8 cellular contexts compared by ENCODE assay signal in genomic region chr5:138754699-138755057, GRCh38. TPM values are rescaled to one million over a fixed set of nuclear protein-coding genes. Genes with fewer than 3 reads are reported as not detected.
DNase-seq lines count a peak whose midpoint lies in the region; ATAC-seq and TF ChIP-seq lines count a peak whose summit lies in the region.

No MANE protein-coding gene starts in this region.

- peak overlapping the region; percentile 92 for H3K9ac ChIP-seq in HCT116 (ENCODE audit: low read length)
- H3K9ac ChIP-seq in smooth muscle cell (ENCODE audit: low read depth): peak overlapping the region; percentile 97

- H3K36me3 Mint-ChIP-seq in activated CD8-positive, alpha-beta T cell treated with anti-CD3 and anti-CD28 coated beads for 36 hours (ENCODE audit: low read depth): peaks cover 22% of the 10 kb centered on the region

- intact Hi-C loops in HCT116 (cut with micrococcal nuclease): loop anchor here (1.0 to 10.0 kb wide), 2 partner anchors 179 to 510 kb away; partner anchors contain the start of gene HSPA9
- intact Hi-C loops in activated CD8-positive, alpha-beta T cell treated with anti-CD3 and anti-CD28 coated beads for 36 hours (cut with micrococcal nuclease): no loop called here

- peaks cover 6% of the 10 kb centered on the region for H3K9me3 Mint-ChIP-seq in activated CD8-positive, alpha-beta T cell treated with anti-CD3 and anti-CD28 coated beads for 36 hours

- H3F3A ChIP-seq in smooth muscle cell (ENCODE audit: low read depth): no peaks in the 10 kb centered on the region

- H3K4me2 ChIP-seq in HCT116 (ENCODE audit: low read length) (peak overlapping the region; percentile 89), smooth muscle cell (peak overlapping the region; percentile 98)

- peak overlapping the region; percentile 77 for H3K4me3 Mint-ChIP-seq in activated CD8-positive, alpha-beta T cell treated with anti-CD3 and anti-CD28 coated beads for 36 hours

- H4K20me1 ChIP-seq in HCT116 (ENCODE audit: insufficient read depth) (no peaks in the 10 kb centered on the region; the same call in 1 of the 2 replicates), smooth muscle cell (ENCODE audit: low read depth) (peaks cover 55% of the 10 kb centered on the region)

- H3K4me1 ChIP-seq in HCT116 (ENCODE audit: control insufficient read depth in 1 of 2, insufficient read depth in 2 of 2, low read length in 2 of 2): peaks cover 22 to 42% of the 10 kb centered on the region in 2 experiments
- H3K4me1 ChIP-seq in smooth muscle cell (ENCODE audit: low read depth): peaks cover 7% of the 10 kb centered on the region

- peaks cover 2 to 5% of the 10 kb centered on the region in 2 experiments; a peak in 2 of 4 replicates for H3K36me3 ChIP-seq in HCT116 (ENCODE audit: control insufficient read depth in 1 of 2, insufficient read depth in 2 of 2, low read length in 2 of 2)
- H3K36me3 ChIP-seq in smooth muscle cell (ENCODE audit: low read depth): peaks cover 16% of the 10 kb centered on the region

- peaks cover 21% of the 10 kb centered on the region for H3K4me1 Mint-ChIP-seq in activated CD8-positive, alpha-beta T cell treated with anti-CD3 and anti-CD28 coated beads for 36 hours (ENCODE audit: low read depth)

- peaks cover 48% of the 10 kb centered on the region for H3K27me3 Mint-ChIP-seq in activated CD8-positive, alpha-beta T cell treated with anti-CD3 and anti-CD28 coated beads for 36 hours

- H3K27me3 ChIP-seq in HCT116 (ENCODE audit: insufficient read depth, low read length) (no peaks in the 10 kb centered on the region), smooth muscle cell (ENCODE audit: low read depth) (no peaks in the 10 kb centered on the region)

- no peak for TF ChIP-seq POLR2A in HCT116 (IDR thresholded peaks at IDR 0.05; ENCODE audit: borderline replicate concordance, extremely low read depth, insufficient read depth, insufficient read length)

- TSS peak; percentile 68 for BruUV-seq in HCT116 (replicated peaks; lab: Mats Ljungman, UMichigan)

- 31% methylated on average over 14 of the region's 14 CpGs for WGBS in smooth muscle cell (ENCODE audit: low lambda C conversion rate)

- H3K9me3 ChIP-seq in HCT116 (ENCODE audit: control insufficient read depth in 1 of 2, insufficient read depth in 1 of 2, low read depth in 1 of 2, low read length in 2 of 2): no peaks in the 10 kb centered on the region
- H3K9me3 ChIP-seq in smooth muscle cell (replicated peaks; ENCODE audit: low read depth): no peaks in the 10 kb centered on the region

- DNase-seq in HCT116 (ENCODE audit: low read depth, low spot score): peak; percentile 39
- DNase-seq in activated CD8-positive, alpha-beta T cell treated with anti-CD3 and anti-CD28 coated beads for 36 hours: no peak
- DNase-seq in smooth muscle cell (lab: John Stamatoyannopoulos, UW; ENCODE audit: unreplicated experiment): no peak
- no peak for DNase-seq in NOMO-1 (lab: John Stamatoyannopoulos, UW; ENCODE audit: unreplicated experiment in 2 of 2)
- no peak for DNase-seq in GM19240 (ENCODE audit: insufficient read length, low spot score)
- no peak for DNase-seq in NCI-H510A treated with DMSO at 0.1 percent for 48 hours (lab: John Stamatoyannopoulos, UW)
- no peak for DNase-seq in OCI-M2 (lab: John Stamatoyannopoulos, UW; ENCODE audit: unreplicated experiment)

- H3K27ac Mint-ChIP-seq in activated CD8-positive, alpha-beta T cell treated with anti-CD3 and anti-CD28 coated beads for 36 hours: peak overlapping the region; percentile 21

- H3K27ac ChIP-seq in HCT116 (ENCODE audit: low read depth, low read length): peak overlapping the region; percentile 98; the same call in 1 of the 2 replicates
- H3K27ac ChIP-seq in smooth muscle cell (ENCODE audit: low read depth): peak overlapping the region; percentile 97

- H2AFZ ChIP-seq in HCT116 (ENCODE audit: low read depth, low read length, poor library complexity, severe bottlenecking) (no peak overlapping the region), smooth muscle cell (ENCODE audit: low read depth) (no peak overlapping the region)

- CTCF ChIA-PET in HCT116 (lab: Charles Lee): interaction anchor here (3.9 kb wide), 1 partner anchor 30 kb away, joined by 10 read pairs; no protein-coding TSS in a partner anchor
- CTCF ChIA-PET in activated CD8-positive, alpha-beta T cell treated with anti-CD3 and anti-CD28 coated beads for 36 hours (lab: Charles Lee): interaction anchor here (1.4 kb wide), 1 partner anchor 35 kb away, joined by 4 read pairs; no protein-coding TSS in a partner anchor

- RAD21 ChIA-PET in HCT116 (lab: Charles Lee; ENCODE audit: low non-redundant PET in 1 of 2, low total read pairs in 2 of 2, uncharacterized antibody in 2 of 2, unreplicated experiment in 2 of 2): no interaction called here

- no peak for TF ChIP-seq CTCF in HCT116 (IDR thresholded peaks at IDR 0.05 in 2 of 3, conservative IDR thresholded peaks at IDR 0.05 in 1 of 3; ENCODE audit: borderline replicate concordance in 1 of 3, insufficient read depth in 1 of 3, low read depth in 2 of 3, low read length in 2 of 3)
- no peak for TF ChIP-seq CTCF in activated CD8-positive, alpha-beta T cell treated with anti-CD3 and anti-CD28 coated beads for 36 hours (IDR thresholded peaks at IDR 0.05)
- no peak for TF ChIP-seq CTCF in smooth muscle cell (IDR thresholded peaks at IDR 0.05; ENCODE audit: borderline replicate concordance, insufficient read depth, poor library complexity, severe bottlenecking)

- POLR2A ChIA-PET in HCT116 (lab: Charles Lee): interaction anchor here (1.1 kb wide), 1 partner anchor 14 kb away, joined by 3 read pairs; no protein-coding TSS in a partner anchor
- POLR2A ChIA-PET in activated CD8-positive, alpha-beta T cell treated with anti-CD3 and anti-CD28 coated beads for 36 hours (lab: Charles Lee): no interaction called here

- peak overlapping the region; percentile 82 to 95 for H3K4me3 ChIP-seq in HCT116 (replicated peaks in 1 of 2; ENCODE audit: low read depth in 1 of 2, low read length in 2 of 2)
- H3K4me3 ChIP-seq in iPS-11a (ENCODE audit: low read depth, low read length): peak overlapping the region; percentile 85
- peak overlapping the region; percentile 95 for H3K4me3 ChIP-seq in smooth muscle cell

- no peak for TF ChIP-seq RAD21 in HCT116 (IDR thresholded peaks at IDR 0.05; ENCODE audit: low read depth)

- no peaks in the 10 kb centered on the region for H3K9me2 ChIP-seq in HCT116 (ENCODE audit: insufficient read depth)

- H3K79me2 ChIP-seq in HCT116 (ENCODE audit: insufficient read depth, low read length): peaks cover 61% of the 10 kb centered on the region
- peaks cover 63% of the 10 kb centered on the region for H3K79me2 ChIP-seq in smooth muscle cell (ENCODE audit: low read depth)

- peak; percentile 23; the same call in 1 of the 2 replicates for ATAC-seq in HCT116
- ATAC-seq in activated CD8-positive, alpha-beta T cell treated with anti-CD3 and anti-CD28 coated beads for 36 hours: no peak

TF ChIP-seq in HCT116, 20 proteins besides CTCF, POLR2A, EP300 and RAD21:
- no peak for TF ChIP-seq SRF (IDR thresholded peaks at IDR 0.05; ENCODE audit: low read depth)
- no peak for TF ChIP-seq POLR2AphosphoS5 (IDR thresholded peaks at IDR 0.05; ENCODE audit: low read depth, low read length)
- no peak for TF ChIP-seq ATF3 (IDR thresholded peaks at IDR 0.05)
- TF ChIP-seq CBX3 (IDR thresholded peaks at IDR 0.05; ENCODE audit: low read depth): no peak
- no peak for TF ChIP-seq ZFX (IDR thresholded peaks at IDR 0.05)
- TF ChIP-seq SIN3A (IDR thresholded peaks at IDR 0.05; ENCODE audit: low read depth): no peak

RNA-seq across cellular contexts. Expression of gene CTNNA1, which starts 1.5 kb away (rescaled TPM):
- total RNA-seq in HCT116 (2021; ENCODE audit: unreplicated experiment): 313 TPM
- 306 and 330 TPM in 2 replicates for polyA plus RNA-seq in HCT116 (2012)
- 10 to 100 TPM; 77.3 to 85.6 TPM for total RNA-seq in activated CD8-positive, alpha-beta T cell treated with anti-CD3 and anti-CD28 coated beads for 36 hours
- total RNA-seq in smooth muscle cell: 251 and 285 TPM in 2 replicates
- polyA plus RNA-seq in smooth muscle cell: 148 and 149 TPM in 2 replicates
